In genomic region chr15:60809375-60809774, GRCh38 we compare ENCODE assay signal across 17 cellular contexts.
DNase-seq lines count a peak whose midpoint lies in the region; ATAC-seq and TF ChIP-seq lines count a peak whose summit lies in the region.
"Had no signal": no experiment of that assay in that cellular context is flagged by ENCODE, and none has a peak within 500 bp of the region (broad histone marks: within the 10 kb centered on the region; RNA-seq: fewer than 3 reads in every experiment).

No MANE protein-coding gene starts in this region.

- H3K9me3 Mint-ChIP-seq in activated naive CD4-positive, alpha-beta T cell treated with anti-CD3 and anti-CD28 coated beads for 36 hours: peaks cover 2% of the 10 kb centered on the region
- H3K9me3 Mint-ChIP-seq in activated naive CD4-positive, alpha-beta T cell treated with anti-CD3 and anti-CD28 coated beads, Interleukin-2, amount 50 U/mL, for 72 hours: peaks cover 6 to 8% of the 10 kb centered on the region in 2 donors
- H3K9me3 Mint-ChIP-seq in activated naive CD8-positive, alpha-beta T cell treated with anti-CD3 and anti-CD28 coated beads for 36 hours: peaks cover 5% of the 10 kb centered on the region
- H3K9me3 Mint-ChIP-seq in natural killer cell: no peaks in the 10 kb centered on the region

- no peak for TF ChIP-seq CTCF in natural killer cell (IDR thresholded peaks at IDR 0.05)

- peaks cover 4% of the 10 kb centered on the region for H3K36me3 Mint-ChIP-seq in activated naive CD4-positive, alpha-beta T cell treated with anti-CD3 and anti-CD28 coated beads for 36 hours (ENCODE audit: low read depth)
- H3K36me3 Mint-ChIP-seq in activated naive CD4-positive, alpha-beta T cell treated with anti-CD3 and anti-CD28 coated beads, Interleukin-2, amount 50 U/mL, for 72 hours: peaks cover 0 to 22% of the 10 kb centered on the region in 2 donors
- peaks cover 2% of the 10 kb centered on the region for H3K36me3 Mint-ChIP-seq in activated naive CD8-positive, alpha-beta T cell treated with anti-CD3 and anti-CD28 coated beads for 36 hours
- no peaks in the 10 kb centered on the region for H3K36me3 Mint-ChIP-seq in natural killer cell

- no peak for DNase-seq in activated naive CD4-positive, alpha-beta T cell treated with anti-CD3 and anti-CD28 coated beads for 36 hours
- DNase-seq in activated naive CD4-positive, alpha-beta T cell treated with anti-CD3 and anti-CD28 coated beads, Interleukin-2, amount 50 U/mL, for 72 hours (ENCODE audit: low spot score in 2 of 2): no peak
- peak; percentile 4 for DNase-seq in OCI-M1 (lab: John Stamatoyannopoulos, UW)
- DNase-seq in activated naive CD8-positive, alpha-beta T cell treated with anti-CD3 and anti-CD28 coated beads for 36 hours: no peak
- DNase-seq in natural killer cell: no peak
- no peak for DNase-seq in NOMO-1 treated with dmso at 0.1 percent for 144 hours (lab: John Stamatoyannopoulos, UW; ENCODE audit: unreplicated experiment)
- DNase-seq in globus pallidus (ENCODE audit: low spot score): no peak
- no peak for DNase-seq in ureter (ENCODE audit: low spot score)
- DNase-seq: C1 segment of cervical spinal cord, Calu3, DMS79, KG1, NCI-H1092, NCI-H345, NCI-H69, PC-9 had no signal

- H3K27ac Mint-ChIP-seq in activated naive CD4-positive, alpha-beta T cell treated with anti-CD3 and anti-CD28 coated beads for 36 hours: peak overlapping the region; percentile 39
- H3K27ac Mint-ChIP-seq in activated naive CD4-positive, alpha-beta T cell treated with anti-CD3 and anti-CD28 coated beads, Interleukin-2, amount 50 U/mL, for 72 hours: no peak overlapping the region
- no peak overlapping the region for H3K27ac Mint-ChIP-seq in activated naive CD8-positive, alpha-beta T cell treated with anti-CD3 and anti-CD28 coated beads for 36 hours
- peak overlapping the region; percentile 66 to 76 for H3K27ac Mint-ChIP-seq in natural killer cell

- no peak for ATAC-seq in activated naive CD4-positive, alpha-beta T cell treated with anti-CD3 and anti-CD28 coated beads, Interleukin-2, amount 50 U/mL, for 72 hours
- ATAC-seq in natural killer cell: peak in 1 of 3 donors; percentile 39
- ATAC-seq: HCT116 had no signal

- no peaks in the 10 kb centered on the region for H3K27me3 Mint-ChIP-seq in activated naive CD4-positive, alpha-beta T cell treated with anti-CD3 and anti-CD28 coated beads for 36 hours (ENCODE audit: low read depth)
- H3K27me3 Mint-ChIP-seq in activated naive CD8-positive, alpha-beta T cell treated with anti-CD3 and anti-CD28 coated beads for 36 hours: no peaks in the 10 kb centered on the region
- H3K27me3 Mint-ChIP-seq in natural killer cell (ENCODE audit: low read depth in 2 of 2): peaks cover 0 to 3% of the 10 kb centered on the region in 2 donors

- H3K4me1 Mint-ChIP-seq in activated naive CD4-positive, alpha-beta T cell treated with anti-CD3 and anti-CD28 coated beads for 36 hours (ENCODE audit: low read depth): peaks cover 63% of the 10 kb centered on the region
- H3K4me1 Mint-ChIP-seq in activated naive CD8-positive, alpha-beta T cell treated with anti-CD3 and anti-CD28 coated beads for 36 hours: peaks cover 60% of the 10 kb centered on the region
- peaks cover 39 to 60% of the 10 kb centered on the region in 2 donors for H3K4me1 Mint-ChIP-seq in natural killer cell

- intact Hi-C loops in activated naive CD4-positive, alpha-beta T cell treated with anti-CD3 and anti-CD28 coated beads for 36 hours (cut with micrococcal nuclease): loop anchor here (10.0 kb wide), 1 partner anchor 1255 kb away; the partner anchor contains the start of genes C2CD4A and VPS13C
- intact Hi-C loops in natural killer cell (cut with micrococcal nuclease): loop anchor here (10.0 kb wide), 1 partner anchor 65 kb away; no protein-coding TSS in a partner anchor

- CTCF ChIA-PET in activated naive CD4-positive, alpha-beta T cell treated with anti-CD3 and anti-CD28 coated beads for 36 hours (lab: Charles Lee): interaction anchor here (1.0 to 1.5 kb wide), 4 partner anchors 11 to 297 kb away, joined by 3 to 4 read pairs (median 3); no protein-coding TSS in a partner anchor

- no peak overlapping the region for H3K4me3 Mint-ChIP-seq in activated naive CD4-positive, alpha-beta T cell treated with anti-CD3 and anti-CD28 coated beads for 36 hours
- peak overlapping the region; percentile 4 for H3K4me3 Mint-ChIP-seq in activated naive CD8-positive, alpha-beta T cell treated with anti-CD3 and anti-CD28 coated beads for 36 hours
- peak overlapping the region; percentile 39 for H3K4me3 Mint-ChIP-seq in natural killer cell

Comparison
In these comparisons a context has a peak if more than half of its experiments do, and no peak if none do; other contexts are left out.
1. H3K27ac Mint-ChIP-seq: peak in activated naive CD4-positive, alpha-beta T cell treated with anti-CD3 and anti-CD28 coated beads for 36 hours (single experiment) and natural killer cell (2 of 2); none in activated naive CD4-positive, alpha-beta T cell treated with anti-CD3 and anti-CD28 coated beads, Interleukin-2, amount 50 U/mL, for 72 hours (0 of 2) and activated naive CD8-positive, alpha-beta T cell treated with anti-CD3 and anti-CD28 coated beads for 36 hours (single experiment).